In genomic region chr1:8133657-8134430, GRCh38 we compare ENCODE assay signal across 8 cellular contexts.
A peak's percentile ranks its signal among the peaks of the same experiment; 100 is the strongest.
DNase-seq lines count a peak whose midpoint lies in the region; FAIRE-seq and TF ChIP-seq lines count a peak whose summit lies in the region.

No MANE protein-coding gene starts in this region.

- H3K4me1 ChIP-seq in liver (ENCODE audit: control insufficient read depth in 4 of 4, insufficient read depth in 4 of 4, low read length in 3 of 4) = peaks cover 4 to 11% (median 6%) of the 10 kb centered on the region in 4 donors
- H3K4me1 ChIP-seq in thyroid gland = peaks cover 35 to 60% of the 10 kb centered on the region in 2 donors

- no peak for FAIRE-seq in HTR-8/SVneo (lab: Jason Lieb, UNC)

- H3K27me3 ChIP-seq in liver (ENCODE audit: control insufficient read depth in 4 of 4, insufficient read depth in 4 of 4, low read length in 3 of 4) (no peaks in the 10 kb centered on the region), thyroid gland (no peaks in the 10 kb centered on the region)

- 44% methylated on average over 4 of the region's 4 CpGs for WGBS in liver
- WGBS in thyroid gland, 2 donors = 9 to 15% methylated on average over 4 of the region's 4 CpGs

- TF ChIP-seq POLR2A in thyroid gland (IDR thresholded peaks at IDR 0.05) = peak in 1 of 2 donors; percentile 4

- H3K9ac ChIP-seq in liver (ENCODE audit: low read depth in 1 of 2, low read length in 2 of 2) = no peak overlapping the region

- H3K27ac ChIP-seq in liver (ENCODE audit: low read depth in 1 of 2, low read length in 2 of 2) (peak overlapping the region; percentile 3 to 34), thyroid gland (peak overlapping the region; percentile 83 to 96 (median 87))

- peak; percentile 46 for DNase-seq in HTR-8/SVneo (ENCODE audit: insufficient read length, low spot score)
- peak; percentile 84 for DNase-seq in cerebellum (ENCODE audit: low spot score)
- DNase-seq in thyroid gland = peak; percentile 59 to 60
- DNase-seq in 8988T = no peak
- no peak for DNase-seq in NCI-H510A treated with DMSO at 0.1 percent for 48 hours (lab: John Stamatoyannopoulos, UW)
- no peak for DNase-seq in stimulated activated naive CD4-positive, alpha-beta T cell (lab: John Stamatoyannopoulos, UW)
- DNase-seq in NCI-H69 (lab: John Stamatoyannopoulos, UW) = no peak

- TF ChIP-seq CTCF in liver (IDR thresholded peaks at IDR 0.05; ENCODE audit: low read depth, low read length, missing input control) (no peak), thyroid gland (IDR thresholded peaks at IDR 0.05) (no peak)

- H3K9me3 ChIP-seq in liver (ENCODE audit: control insufficient read depth in 4 of 4, low read length in 3 of 4) = no peaks in the 10 kb centered on the region
- no peaks in the 10 kb centered on the region for H3K9me3 ChIP-seq in thyroid gland

- TF ChIP-seq RAD21 in liver (IDR thresholded peaks at IDR 0.05) = peak; percentile 34 to 51

- H3K36me3 ChIP-seq in liver (ENCODE audit: control insufficient read depth in 4 of 4, insufficient read depth in 3 of 4, low read depth in 1 of 4, low read length in 3 of 4) (no peaks in the 10 kb centered on the region), thyroid gland (no peaks in the 10 kb centered on the region)

- H3K4me3 ChIP-seq in liver (ENCODE audit: low read depth in 1 of 3, low read length in 3 of 3) (no peak overlapping the region), thyroid gland (replicated peaks in 1 of 3) (no peak overlapping the region)

- intact Hi-C loops in thyroid gland (cut with DNase I) = no loop called here

TF ChIP-seq in liver, 16 proteins besides CTCF, POLR2A, EP300 and RAD21:
- no peak for TF ChIP-seq GABPA (IDR thresholded peaks at IDR 0.05 in 1 of 2, conservative IDR thresholded peaks at IDR 0.05 in 1 of 2)
- no peak for TF ChIP-seq NR2F2 (IDR thresholded peaks at IDR 0.05)
- TF ChIP-seq HNF4G (IDR thresholded peaks at IDR 0.05) = no peak
- peak; percentile 18 to 23 for TF ChIP-seq JUND (IDR thresholded peaks at IDR 0.05)
- peak; percentile 44 for TF ChIP-seq SP1 (IDR thresholded peaks at IDR 0.05)
- TF ChIP-seq YY1 (IDR thresholded peaks at IDR 0.05) = peak; percentile 85
- no peak for TF ChIP-seq FOXA2 (IDR thresholded peaks at IDR 0.05)
- TF ChIP-seq HNF4A (conservative IDR thresholded peaks at IDR 0.05) = peak in 1 of 2 donors; percentile 21
- peak; percentile 21 to 35 for TF ChIP-seq RXRA (IDR thresholded peaks at IDR 0.05)

Comparison
In these comparisons a context has a peak if more than half of its experiments do, and no peak if none do; other contexts are left out.
1. DNase-seq: peak in HTR-8/SVneo (single experiment), cerebellum (single experiment) and thyroid gland (2 of 2); none in 8988T (single experiment), NCI-H510A treated with DMSO at 0.1 percent for 48 hours (single experiment), stimulated activated naive CD4-positive, alpha-beta T cell (0 of 6) and NCI-H69 (single experiment).